ENCODE assay signal across 8 cellular contexts in genomic region chr9:72524820-72525539, GRCh38. TPM values are rescaled to one million over a fixed set of nuclear protein-coding genes. Genes with fewer than 3 reads are reported as not detected.
DNase-seq lines count a peak whose midpoint lies in the region; ATAC-seq lines count a peak whose summit lies in the region.

No MANE protein-coding gene starts in this region.

- no peaks in the 10 kb centered on the region for H3K36me3 Mint-ChIP-seq in stimulated activated effector memory CD8-positive, alpha-beta T cell treated with anti-CD3 and anti-CD28 coated beads, Interleukin-12 subunit alpha, Interleukin-12 subunit beta, amount 100 ng/mL, for 72 hours

- peak overlapping the region; percentile 76 for H3K27ac Mint-ChIP-seq in stimulated activated effector memory CD8-positive, alpha-beta T cell treated with anti-CD3 and anti-CD28 coated beads, Interleukin-12 subunit alpha, Interleukin-12 subunit beta, amount 100 ng/mL, for 72 hours

- no peak overlapping the region for H2AFZ ChIP-seq in ACC112 (ENCODE audit: low read length, unreplicated experiment)

- peaks cover 40% of the 10 kb centered on the region for H3K4me1 Mint-ChIP-seq in stimulated activated effector memory CD8-positive, alpha-beta T cell treated with anti-CD3 and anti-CD28 coated beads, Interleukin-12 subunit alpha, Interleukin-12 subunit beta, amount 100 ng/mL, for 72 hours

- H3K27me3 ChIP-seq in ACC112 (ENCODE audit: insufficient read depth, low read length) = no peaks in the 10 kb centered on the region

- 45 to 81% (median 72%) methylated on average over 9 of the region's 9 CpGs for WGBS in adipose tissue, 3 donors

- H3K79me2 ChIP-seq in ACC112 (ENCODE audit: control insufficient read depth, insufficient read depth, low read length, unreplicated experiment) = no peaks in the 10 kb centered on the region

- no peaks in the 10 kb centered on the region for H3K9me3 Mint-ChIP-seq in stimulated activated effector memory CD8-positive, alpha-beta T cell treated with anti-CD3 and anti-CD28 coated beads, Interleukin-12 subunit alpha, Interleukin-12 subunit beta, amount 100 ng/mL, for 72 hours

- no peak overlapping the region for H3K4me3 ChIP-seq in ACC112 (ENCODE audit: low read depth, low read length)

- H3K4me3 Mint-ChIP-seq in stimulated activated effector memory CD8-positive, alpha-beta T cell treated with anti-CD3 and anti-CD28 coated beads, Interleukin-12 subunit alpha, Interleukin-12 subunit beta, amount 100 ng/mL, for 72 hours = peak overlapping the region; percentile 35

- ATAC-seq in GM18508 (IDR thresholded peaks at IDR 0.05; ENCODE audit: insufficient read depth, unreplicated experiment) = peak; percentile 46
- peak; percentile 78 for ATAC-seq in stimulated activated effector memory CD8-positive, alpha-beta T cell treated with anti-CD3 and anti-CD28 coated beads, Interleukin-12 subunit alpha, Interleukin-12 subunit beta, amount 100 ng/mL, for 72 hours
- no peak for ATAC-seq in GM21515 (IDR thresholded peaks at IDR 0.05; ENCODE audit: unreplicated experiment)

- peak; percentile 45 for DNase-seq in HK-2 (ENCODE audit: unreplicated experiment)
- peak; percentile 97 for DNase-seq in islet precursor cell
- no peak for DNase-seq in stimulated activated effector memory CD8-positive, alpha-beta T cell treated with anti-CD3 and anti-CD28 coated beads, Interleukin-12 subunit alpha, Interleukin-12 subunit beta, amount 100 ng/mL, for 72 hours (ENCODE audit: low spot score in 2 of 2)
- DNase-seq in NCI-H2029 treated with DMSO at 0.1 percent for 48 hours (lab: John Stamatoyannopoulos, UW) = no peak

- H3K36me3 ChIP-seq in ACC112 (ENCODE audit: insufficient read depth, low read length) = no peaks in the 10 kb centered on the region

- H3K4me1 ChIP-seq in ACC112 (ENCODE audit: control insufficient read depth, insufficient read depth, low read length, unreplicated experiment) = peaks cover 25% of the 10 kb centered on the region

- H3K27ac ChIP-seq in ACC112 (ENCODE audit: low read depth, low read length) = peak overlapping the region; percentile 70
- peak overlapping the region; percentile 85 for H3K27ac ChIP-seq in adipose tissue (ENCODE audit: low read depth, low read length)

RNA-seq across cellular contexts. Expression of gene TMC1, which starts 3.6 kb away (rescaled TPM):
- 1 to 10 TPM in 1 of 3 donors, under 1 TPM in 1, not detected in 1; 0.19 to 1.9 TPM for polyA plus RNA-seq in adipose tissue

Comparison
In these comparisons a context has a peak if more than half of its experiments do, and no peak if none do; other contexts are left out.
1. DNase-seq: peak in HK-2 (single experiment) and islet precursor cell (single experiment); none in stimulated activated effector memory CD8-positive, alpha-beta T cell treated with anti-CD3 and anti-CD28 coated beads, Interleukin-12 subunit alpha, Interleukin-12 subunit beta, amount 100 ng/mL, for 72 hours (0 of 2) and NCI-H2029 treated with DMSO at 0.1 percent for 48 hours (single experiment).